ENCODE assay signal across 1 cellular context in genomic region chrX:49190783-49191032, GRCh38.
TF ChIP-seq lines count a peak whose summit lies in the region.

No MANE protein-coding gene starts in this region.

TF ChIP-seq in WTC11, 78 proteins besides CTCF, POLR2A, EP300 and RAD21 (continued from another document):
- no peak for TF ChIP-seq E2F1 (CRISPR knock-in tag; IDR thresholded peaks at IDR 0.05)
- no peak for TF ChIP-seq NR3C1 (CRISPR knock-in tag; conservative IDR thresholded peaks at IDR 0.05; ENCODE audit: low read depth)
- no peak for TF ChIP-seq AR (CRISPR knock-in tag; IDR thresholded peaks at IDR 0.05)
